ENCODE assay signal across 8 cellular contexts in genomic region chr1:59730759-59731478, GRCh38.
DNase-seq lines count a peak whose midpoint lies in the region; ATAC-seq and TF ChIP-seq lines count a peak whose summit lies in the region.

No MANE protein-coding gene starts in this region.

- TF ChIP-seq CTCF in progenitor cell of endocrine pancreas (IDR thresholded peaks at IDR 0.05; ENCODE audit: unreplicated experiment), result no peak

- POLR2A ChIA-PET in activated CD8-positive, alpha-beta T cell treated with anti-CD3 and anti-CD28 coated beads, Interleukin-2, amount 10 ng/mL, durations not matched to agents 7 days and 5 days (lab: Charles Lee), result interaction anchor here (1.1 kb wide), 1 partner anchor 10 kb away, joined by 3 read pairs; no protein-coding TSS in a partner anchor

- H3K9me3 Mint-ChIP-seq in activated CD8-positive, alpha-beta memory T cell treated with anti-CD3 and anti-CD28 coated beads, Interleukin-2, amount 10 ng/mL, durations not matched to agents 7 days and 5 days (ENCODE audit: low read depth), result peaks cover under 1% of the 10 kb centered on the region
- peaks cover 5% of the 10 kb centered on the region for H3K9me3 Mint-ChIP-seq in activated CD8-positive, alpha-beta T cell treated with anti-CD3 and anti-CD28 coated beads, Interleukin-2, amount 10 ng/mL, durations not matched to agents 7 days and 5 days (ENCODE audit: insufficient read depth)
- H3K9me3 Mint-ChIP-seq in progenitor cell of endocrine pancreas (ENCODE audit: low read depth), result peaks cover 15% of the 10 kb centered on the region

- no peak overlapping the region for H3K4me3 Mint-ChIP-seq in activated CD8-positive, alpha-beta memory T cell treated with anti-CD3 and anti-CD28 coated beads, Interleukin-2, amount 10 ng/mL, durations not matched to agents 7 days and 5 days
- H3K4me3 Mint-ChIP-seq in activated CD8-positive, alpha-beta T cell treated with anti-CD3 and anti-CD28 coated beads, Interleukin-2, amount 10 ng/mL, durations not matched to agents 7 days and 5 days, result no peak overlapping the region
- H3K4me3 Mint-ChIP-seq in progenitor cell of endocrine pancreas (ENCODE audit: low read depth), result no peak overlapping the region

- peaks cover under 1% of the 10 kb centered on the region for H3K36me3 Mint-ChIP-seq in activated CD8-positive, alpha-beta memory T cell treated with anti-CD3 and anti-CD28 coated beads, Interleukin-2, amount 10 ng/mL, durations not matched to agents 7 days and 5 days
- peaks cover under 1% of the 10 kb centered on the region for H3K36me3 Mint-ChIP-seq in activated CD8-positive, alpha-beta T cell treated with anti-CD3 and anti-CD28 coated beads, Interleukin-2, amount 10 ng/mL, durations not matched to agents 7 days and 5 days (ENCODE audit: low read depth)
- peaks cover 5% of the 10 kb centered on the region for H3K36me3 Mint-ChIP-seq in progenitor cell of endocrine pancreas (ENCODE audit: insufficient read depth)

- peak; percentile 45 for ATAC-seq in activated CD8-positive, alpha-beta memory T cell treated with anti-CD3 and anti-CD28 coated beads, Interleukin-2, amount 10 ng/mL, durations not matched to agents 7 days and 5 days
- no peak for ATAC-seq in activated CD8-positive, alpha-beta T cell treated with anti-CD3 and anti-CD28 coated beads, Interleukin-2, amount 10 ng/mL, durations not matched to agents 7 days and 5 days
- no peak for ATAC-seq in GM21526 (IDR thresholded peaks at IDR 0.05; ENCODE audit: low FRiP score, unreplicated experiment)
- no peak for ATAC-seq in GM19023 (IDR thresholded peaks at IDR 0.05; ENCODE audit: unreplicated experiment)

- H3K27me3 Mint-ChIP-seq in activated CD8-positive, alpha-beta memory T cell treated with anti-CD3 and anti-CD28 coated beads, Interleukin-2, amount 10 ng/mL, durations not matched to agents 7 days and 5 days, result no peaks in the 10 kb centered on the region
- no peaks in the 10 kb centered on the region for H3K27me3 Mint-ChIP-seq in activated CD8-positive, alpha-beta T cell treated with anti-CD3 and anti-CD28 coated beads, Interleukin-2, amount 10 ng/mL, durations not matched to agents 7 days and 5 days (ENCODE audit: low read depth)
- no peaks in the 10 kb centered on the region for H3K27me3 Mint-ChIP-seq in progenitor cell of endocrine pancreas

- peak; percentile 41 for DNase-seq in activated CD8-positive, alpha-beta memory T cell treated with anti-CD3 and anti-CD28 coated beads, Interleukin-2, amount 10 ng/mL, durations not matched to agents 7 days and 5 days
- no peak for DNase-seq in activated CD8-positive, alpha-beta memory T cell treated with anti-CD3 and anti-CD28 coated beads, Interleukin-2, amount 50 U/mL, for 48 hours
- no peak for DNase-seq in activated CD8-positive, alpha-beta T cell treated with anti-CD3 and anti-CD28 coated beads, Interleukin-2, amount 10 ng/mL, durations not matched to agents 7 days and 5 days
- DNase-seq in head of caudate nucleus, result peak in 34 of 42 donors; percentile 19 to 86 (median 52)
- no peak for DNase-seq in progenitor cell of endocrine pancreas (ENCODE audit: low spot score, unreplicated experiment)
- no peak for DNase-seq in NCI-H82 (lab: John Stamatoyannopoulos, UW)

- intact Hi-C loops in head of caudate nucleus (cut with DNase I), result no loop called here

- CTCF ChIA-PET in activated CD8-positive, alpha-beta memory T cell treated with anti-CD3 and anti-CD28 coated beads, Interleukin-2, amount 10 ng/mL, durations not matched to agents 7 days and 5 days (lab: Charles Lee), result interaction anchor here (1.1 kb wide), 1 partner anchor 28 kb away, joined by 3 read pairs; no protein-coding TSS in a partner anchor
- CTCF ChIA-PET in activated CD8-positive, alpha-beta T cell treated with anti-CD3 and anti-CD28 coated beads, Interleukin-2, amount 10 ng/mL, durations not matched to agents 7 days and 5 days (lab: Charles Lee), result interaction anchor here (1.5 to 2.1 kb wide), 2 partner anchors 28 to 1078 kb away, joined by 3 to 10 read pairs; no protein-coding TSS in a partner anchor

- peaks cover 16% of the 10 kb centered on the region for H3K4me1 Mint-ChIP-seq in activated CD8-positive, alpha-beta memory T cell treated with anti-CD3 and anti-CD28 coated beads, Interleukin-2, amount 10 ng/mL, durations not matched to agents 7 days and 5 days
- peaks cover 18% of the 10 kb centered on the region for H3K4me1 Mint-ChIP-seq in activated CD8-positive, alpha-beta T cell treated with anti-CD3 and anti-CD28 coated beads, Interleukin-2, amount 10 ng/mL, durations not matched to agents 7 days and 5 days (ENCODE audit: low read depth)
- peaks cover 29% of the 10 kb centered on the region for H3K4me1 Mint-ChIP-seq in progenitor cell of endocrine pancreas (ENCODE audit: low read depth)

- peak overlapping the region; percentile 52 for H3K27ac Mint-ChIP-seq in activated CD8-positive, alpha-beta memory T cell treated with anti-CD3 and anti-CD28 coated beads, Interleukin-2, amount 10 ng/mL, durations not matched to agents 7 days and 5 days
- H3K27ac Mint-ChIP-seq in activated CD8-positive, alpha-beta T cell treated with anti-CD3 and anti-CD28 coated beads, Interleukin-2, amount 10 ng/mL, durations not matched to agents 7 days and 5 days, result peak overlapping the region; percentile 53
- H3K27ac Mint-ChIP-seq in progenitor cell of endocrine pancreas, result peak overlapping the region; percentile 85

Comparison
In these comparisons a context has a peak if more than half of its experiments do, and no peak if none do; other contexts are left out.
1. DNase-seq: peak in activated CD8-positive, alpha-beta memory T cell treated with anti-CD3 and anti-CD28 coated beads, Interleukin-2, amount 10 ng/mL, durations not matched to agents 7 days and 5 days (single experiment) and head of caudate nucleus (34 of 42); none in activated CD8-positive, alpha-beta memory T cell treated with anti-CD3 and anti-CD28 coated beads, Interleukin-2, amount 50 U/mL, for 48 hours (single experiment), activated CD8-positive, alpha-beta T cell treated with anti-CD3 and anti-CD28 coated beads, Interleukin-2, amount 10 ng/mL, durations not matched to agents 7 days and 5 days (single experiment), progenitor cell of endocrine pancreas (single experiment) and NCI-H82 (single experiment).
2. Peak in every context shown above with its lines, with median percentiles within 50 percentile points of each other: H3K27ac Mint-ChIP-seq.